8 cellular contexts compared by ENCODE assay signal in the genomic region with DNA sequence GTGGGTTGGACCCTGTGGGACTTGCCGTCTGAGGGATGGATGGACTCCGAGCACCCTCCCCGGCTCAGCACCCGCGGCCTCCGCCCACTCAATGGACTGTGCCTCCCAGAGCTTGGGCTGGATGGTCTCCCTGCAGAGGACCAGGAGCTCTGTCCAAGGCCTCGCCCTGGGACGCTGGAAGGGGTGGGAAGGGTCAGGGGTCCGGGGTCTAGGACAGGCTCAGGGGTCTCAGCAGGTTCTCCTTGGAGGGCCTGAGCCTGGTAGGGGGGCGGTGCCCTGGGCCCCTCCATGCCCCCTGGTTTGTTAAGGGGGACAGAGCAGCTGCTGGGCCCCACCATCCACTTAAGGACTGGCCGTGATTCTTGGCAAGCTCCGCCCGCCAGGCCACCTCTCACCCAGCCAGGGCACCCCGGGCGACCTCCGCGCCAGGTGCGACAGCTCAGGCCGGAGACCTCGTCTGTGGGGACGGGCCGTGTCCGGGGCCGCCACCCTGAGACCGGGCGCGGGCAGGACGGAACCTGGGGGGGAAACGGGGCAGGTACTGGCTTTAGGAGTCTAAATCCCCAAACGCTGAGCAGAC. TPM values are rescaled to one million over a fixed set of nuclear protein-coding genes. Genes with fewer than 3 reads are reported as not detected.
DNase-seq lines count a peak whose midpoint lies in the region; ATAC-seq and TF ChIP-seq lines count a peak whose summit lies in the region.

No MANE protein-coding gene starts in this region.

- H3K4me1 ChIP-seq in BLaER1: peaks cover 56% of the 10 kb centered on the region
- peaks cover 12% of the 10 kb centered on the region for H3K4me1 ChIP-seq in prostate gland (replicated peaks)

- TF ChIP-seq POLR2A in prostate gland (IDR thresholded peaks at IDR 0.05): no peak

- no peak for TF ChIP-seq CTCF in prostate gland (IDR thresholded peaks at IDR 0.05)

- DNase-seq in activated CD4-positive, alpha-beta T cell treated with anti-CD3 and anti-CD28 coated beads, Interleukin-2, amount 50 U/mL, for 48 hours: peak; percentile 28 to 37
- DNase-seq in Right ventricle myocardium superior (peak; percentile 59), prostate gland (ENCODE audit: low spot score) (no peak), SW 1271 (lab: John Stamatoyannopoulos, UW) (no peak), D341Med (ENCODE audit: low spot score) (no peak)

- peak overlapping the region; percentile 99 for H3K4me2 ChIP-seq in BLaER1

- intact Hi-C loops in Right ventricle myocardium superior (cut with DNase I): no loop called here
- intact Hi-C loops in prostate gland (cut with DNase I): loop anchor here (10.0 kb wide), 2 partner anchors 143 to 423 kb away; partner anchors contain the start of genes BRD9, CEP72 and TRIP13

- ATAC-seq in GM19324 (IDR thresholded peaks at IDR 0.05; ENCODE audit: low FRiP score, unreplicated experiment) (peak; percentile 13), HG03378 (IDR thresholded peaks at IDR 0.05; ENCODE audit: unreplicated experiment) (peak; percentile 7), Right ventricle myocardium superior (ENCODE audit: poor library complexity) (peak; percentile 27)

- H3K9me3 ChIP-seq in BLaER1 (no peaks in the 10 kb centered on the region), prostate gland (no peaks in the 10 kb centered on the region)

- H3K27me3 ChIP-seq in BLaER1 (peaks cover 38% of the 10 kb centered on the region), prostate gland (replicated peaks; ENCODE audit: insufficient read depth) (no peaks in the 10 kb centered on the region)

- peak overlapping the region; percentile 84 for H3K4me3 ChIP-seq in BLaER1
- peak overlapping the region; percentile 76 to 85 for H3K4me3 ChIP-seq in prostate gland

- H3K36me3 ChIP-seq in BLaER1: peaks cover 31% of the 10 kb centered on the region
- H3K36me3 ChIP-seq in prostate gland: no peaks in the 10 kb centered on the region

- H4K20me1 ChIP-seq in BLaER1: peaks cover 66% of the 10 kb centered on the region

- peak overlapping the region; percentile 95 for H3K9ac ChIP-seq in BLaER1

- WGBS in prostate gland: 9% methylated on average over 28 of the region's 30 CpGs

- peak overlapping the region; percentile 97 for H3K27ac ChIP-seq in BLaER1
- H3K27ac ChIP-seq in prostate gland: peak overlapping the region; percentile 62 to 63

RNA-seq across cellular contexts. Expression of gene EXOC3, which starts 29.2 kb away (rescaled TPM):
- total RNA-seq in Right ventricle myocardium superior (46.4 TPM), prostate gland (10 to 100 TPM; 44.3 to 79.7 TPM)

RNA-seq across cellular contexts. Expression of gene SLC9A3, which starts 52.1 kb away (rescaled TPM):
- total RNA-seq in Right ventricle myocardium superior (0.91 TPM), prostate gland (1 to 10 TPM; 4.3 to 5.3 TPM)

Comparison
In these comparisons a context has a peak if more than half of its experiments do, and no peak if none do; other contexts are left out.
1. DNase-seq: peak in activated CD4-positive, alpha-beta T cell treated with anti-CD3 and anti-CD28 coated beads, Interleukin-2, amount 50 U/mL, for 48 hours (2 of 2) and Right ventricle myocardium superior (single experiment); none in prostate gland (single experiment), SW 1271 (0 of 2) and D341Med (single experiment).
2. Peak in every context shown above with its lines, with median percentiles within 50 percentile points of each other: ATAC-seq.